Comparison of ENCODE assay signal across 15 cellular contexts in genomic region chr7:17787257-17787656, GRCh38.
"Had no signal": no experiment of that assay in that cellular context is flagged by ENCODE, and none has a peak within 500 bp of the region (broad histone marks: within the 10 kb centered on the region; RNA-seq: fewer than 3 reads in every experiment).

No MANE protein-coding gene starts in this region.

- FAIRE-seq: endometrium had no signal

- H3K4me2 ChIP-seq: smooth muscle cell had no signal

- H3K9me3 ChIP-seq: gastrocnemius medialis, heart left ventricle had no signal

- H3K36me3 ChIP-seq: brain microvascular endothelial cell, gastrocnemius medialis had no signal

- H3K4me1 ChIP-seq: gastrocnemius medialis, heart left ventricle, parathyroid adenoma had no signal

- H3K27me3 ChIP-seq: brain microvascular endothelial cell, gastrocnemius medialis, heart left ventricle had no signal

- H3K27ac ChIP-seq: brain microvascular endothelial cell, gastrocnemius medialis, heart left ventricle, parathyroid adenoma had no signal

- H3K79me2 ChIP-seq: parathyroid adenoma had no signal

- DNase-seq: activated CD4-positive, alpha-beta T cell treated with anti-CD3 and anti-CD28 coated beads for 48 hours; activated CD4-positive, CD25-positive, alpha-beta regulatory T cell; activated CD8-positive, alpha-beta T cell treated with anti-CD3 and anti-CD28 coated beads for 36 hours; activated naive CD4-positive, alpha-beta T cell treated with anti-CD3 and anti-CD28 coated beads for 36 hours; activated T-cell treated with anti-CD3 and anti-CD28 coated beads, Interleukin-2, amount 50 U/mL, for 1 hour; anterior cingulate cortex; brain microvascular endothelial cell; cortex of kidney; gastrocnemius medialis; stimulated activated CD4-positive, alpha-beta T cell treated with anti-CD3 and anti-CD28 coated beads, Interleukin-4, amount 100 ng/mL, for 1 hour; stimulated activated naive CD8-positive, alpha-beta T cell treated with anti-CD3 and anti-CD28 coated beads, Interleukin-15, amount 100 ng/mL, for 72 hours had no signal

- H3K9ac ChIP-seq: parathyroid adenoma had no signal

- H3K4me3 ChIP-seq: gastrocnemius medialis, heart left ventricle, smooth muscle cell had no signal

- H2AFZ ChIP-seq: parathyroid adenoma had no signal
